Comparison of ENCODE assay signal across 16 cellular contexts in the genomic region with DNA sequence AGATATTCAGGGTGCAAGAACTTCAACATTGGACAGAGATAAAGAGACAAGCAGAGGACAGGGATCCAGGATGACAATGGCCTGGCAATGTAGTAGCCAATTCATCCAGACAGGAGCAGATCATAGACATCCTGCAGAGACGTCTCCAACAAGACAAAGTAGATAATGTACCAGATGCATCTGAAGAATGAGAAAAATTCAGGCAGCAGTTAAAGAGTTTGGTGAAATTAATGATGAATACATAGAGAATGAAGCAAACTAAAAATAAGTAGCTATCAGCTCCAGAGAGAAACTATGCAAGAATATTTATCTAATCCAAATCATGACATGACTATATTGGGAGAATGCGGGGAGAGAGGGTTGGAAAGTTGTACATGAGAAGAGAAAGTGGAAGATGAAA.
A peak's percentile ranks its signal among the peaks of the same experiment; 100 is the strongest.
DNase-seq lines count a peak whose midpoint lies in the region; ATAC-seq and TF ChIP-seq lines count a peak whose summit lies in the region.
"Had no signal": no experiment of that assay in that cellular context is flagged by ENCODE, and none has a peak within 500 bp of the region (broad histone marks: within the 10 kb centered on the region; RNA-seq: fewer than 3 reads in every experiment).

No MANE protein-coding gene starts in this region.

- no peak overlapping the region for H3K4me2 ChIP-seq in trophoblast cell (ENCODE audit: low read length)

- H3K4me3 ChIP-seq in HEK293 (ENCODE audit: low read depth, low read length) (no peak overlapping the region), fibroblast of pulmonary artery (replicated peaks; ENCODE audit: low read depth, low read length) (no peak overlapping the region), trophoblast cell (ENCODE audit: low read depth, low read length) (no peak overlapping the region)
- H3K4me3 ChIP-seq: HAP-1 had no signal

- H4K91ac ChIP-seq in trophoblast cell (ENCODE audit: low read depth, low read length): no peak overlapping the region

- no peak overlapping the region for H2BK12ac ChIP-seq in trophoblast cell (ENCODE audit: low read length)

- no peak overlapping the region for H2AFZ ChIP-seq in trophoblast cell (ENCODE audit: insufficient read depth, low read length, poor library complexity)

- H2BK5ac ChIP-seq in trophoblast cell (ENCODE audit: low read depth, low read length, poor library complexity): no peak overlapping the region

- H3K9me3 ChIP-seq in HEK293 (ENCODE audit: control insufficient read depth, insufficient read depth, low read depth, low read length): no peaks in the 10 kb centered on the region
- H3K9me3 ChIP-seq in trophoblast cell (ENCODE audit: insufficient read depth, low read depth, low read length): no peaks in the 10 kb centered on the region
- H3K9me3 ChIP-seq: BE2C, HAP-1 had no signal

- peaks cover 6% of the 10 kb centered on the region for H3K79me1 ChIP-seq in trophoblast cell (ENCODE audit: low read length)

- H3K4me1 ChIP-seq in HEK293 (ENCODE audit: control insufficient read depth, insufficient read depth, low read length) (no peaks in the 10 kb centered on the region), trophoblast cell (ENCODE audit: control insufficient read depth in 1 of 2, insufficient read depth in 2 of 2, low read length in 2 of 2) (peaks cover 0 to 5% of the 10 kb centered on the region in 2 experiments)

- DNase-seq in amniotic epithelial cell (ENCODE audit: low read depth) (peak; percentile 16), fibroblast of pulmonary artery (ENCODE audit: low read depth) (peak; percentile 4), trophoblast cell (peak; percentile 38 to 73), NCI-H1417 (lab: John Stamatoyannopoulos, UW) (no peak)
- DNase-seq: BE2C; CD4-positive, alpha-beta memory T cell; DMS153; DMS79 treated with DMSO at 0.1 percent for 48 hours; GF-D8; HFFc6 had no signal

- H3K27ac ChIP-seq in HEK293 (ENCODE audit: extremely low read depth, low read depth, low read length) (no peak overlapping the region), trophoblast cell (ENCODE audit: low read depth, low read length) (peak overlapping the region; percentile 20)
- H3K27ac ChIP-seq: C4-2B had no signal

- POLR2A ChIA-PET in HEK293 (lab: Yijun Ruan, JAX): no interaction called here

- H3K4ac ChIP-seq in trophoblast cell (ENCODE audit: low read depth, low read length): no peak overlapping the region

- TF ChIP-seq CTCF in HEK293 (tag by site-specific recombination; IDR thresholded peaks at IDR 0.05) (no peak), fibroblast of pulmonary artery (IDR thresholded peaks at IDR 0.05; ENCODE audit: low read length, missing control alignments) (no peak)

- H3K14ac ChIP-seq in trophoblast cell (ENCODE audit: low read length): no peak overlapping the region

- no peak overlapping the region for H3K9ac ChIP-seq in trophoblast cell (ENCODE audit: low read length)

- no CpG with 5 or more reads among the region's 2 CpGs for WGBS in trophoblast cell (ENCODE audit: extremely low coverage, insufficient coverage, insufficient read length)

- H3K27me3 ChIP-seq in trophoblast cell (ENCODE audit: insufficient read depth, low read length): no peaks in the 10 kb centered on the region
- H3K27me3 ChIP-seq: BE2C had no signal

- no peak overlapping the region for H2AK5ac ChIP-seq in trophoblast cell (ENCODE audit: low read length)

- CTCF ChIA-PET in HEK293 (lab: Yijun Ruan, JAX): no interaction called here

- no peak overlapping the region for H3K23ac ChIP-seq in trophoblast cell (ENCODE audit: low read length)

- no peaks in the 10 kb centered on the region for H3K79me2 ChIP-seq in trophoblast cell (ENCODE audit: control insufficient read depth, insufficient read depth, low read length, poor library complexity)

- H4K8ac ChIP-seq in trophoblast cell (ENCODE audit: low read depth, low read length): no peak overlapping the region

- ATAC-seq in HG03442 (IDR thresholded peaks at IDR 0.05; ENCODE audit: unreplicated experiment): no peak
- no peak for ATAC-seq in GM18909 (IDR thresholded peaks at IDR 0.05; ENCODE audit: poor library complexity, unreplicated experiment)
- ATAC-seq in activated CD4-positive, CD25-positive, alpha-beta regulatory T cell treated with anti-CD3 and anti-CD28 coated beads, Interleukin-2, amount 50 U/mL, for 24 hours: no peak

- no peak overlapping the region for H2BK120ac ChIP-seq in trophoblast cell (ENCODE audit: insufficient read depth, low read length, poor library complexity)

- no peaks in the 10 kb centered on the region for H3K36me3 ChIP-seq in HEK293 (ENCODE audit: control insufficient read depth in 2 of 2, insufficient read depth in 1 of 2, low read length in 2 of 2)
- no peaks in the 10 kb centered on the region for H3K36me3 ChIP-seq in trophoblast cell (ENCODE audit: control insufficient read depth in 1 of 2, insufficient read depth in 2 of 2, low read length in 2 of 2)
- H3K36me3 ChIP-seq: BE2C, HAP-1 had no signal

- H3K18ac ChIP-seq in trophoblast cell (ENCODE audit: low read length): no peak overlapping the region

- H4K12ac ChIP-seq in trophoblast cell (ENCODE audit: low read depth, low read length): no peak overlapping the region

TF ChIP-seq in HEK293, 187 proteins besides CTCF, POLR2A, EP300 and RAD21:
- no peak for TF ChIP-seq FEZF1 (tag by site-specific recombination; IDR thresholded peaks at IDR 0.05)
- peak; percentile 57; the same call in 1 of the 2 replicates for TF ChIP-seq PRDM1 (tag by site-specific recombination; IDR thresholded peaks at IDR 0.05)

Comparison
In these comparisons a context has a peak if more than half of its experiments do, and no peak if none do; other contexts are left out.
1. DNase-seq: peak in amniotic epithelial cell (single experiment), fibroblast of pulmonary artery (single experiment) and trophoblast cell (2 of 2); none in NCI-H1417 (0 of 3).